Comparison of ENCODE assay signal across 8 cellular contexts in genomic region chr2:240913810-240914644, GRCh38.
A peak's percentile ranks its signal among the peaks of the same experiment; 100 is the strongest.
DNase-seq lines count a peak whose midpoint lies in the region; ATAC-seq lines count a peak whose summit lies in the region.

No MANE protein-coding gene starts in this region.

- H3K27me3 ChIP-seq in BLaER1: no peaks in the 10 kb centered on the region

- no peak overlapping the region for H3K9ac ChIP-seq in BLaER1

- H3K4me2 ChIP-seq in BLaER1: peak overlapping the region; percentile 92

- no peaks in the 10 kb centered on the region for H4K20me1 ChIP-seq in BLaER1

- DNase-seq in HCEC 1CT (peak; percentile 24), SKM-1 (lab: John Stamatoyannopoulos, UW; ENCODE audit: unreplicated experiment) (peak; percentile 23), amygdala (lab: John Stamatoyannopoulos, UW) (peak in 38 of 56 donors; percentile 5 to 76 (median 36)), hepatic stellate cell (ENCODE audit: low spot score) (peak; percentile 67)
- peak; percentile 62 for DNase-seq in stimulated activated CD4-positive, alpha-beta T cell treated with anti-CD3 and anti-CD28 coated beads, Interleukin-12 subunit alpha, Interleukin-12 subunit beta, amount 100 ng/mL, for 4 hours

- ATAC-seq in HG02970 (IDR thresholded peaks at IDR 0.05; ENCODE audit: low FRiP score, unreplicated experiment) (no peak), HG03095 (IDR thresholded peaks at IDR 0.05; ENCODE audit: unreplicated experiment) (no peak)

- no peaks in the 10 kb centered on the region for H3K9me3 ChIP-seq in BLaER1

- H3K4me3 ChIP-seq in BLaER1: no peak overlapping the region

- H3K27ac ChIP-seq in BLaER1: no peak overlapping the region

- H3K36me3 ChIP-seq in BLaER1: no peaks in the 10 kb centered on the region

- H3K4me1 ChIP-seq in BLaER1: peaks cover 67% of the 10 kb centered on the region
